In the genomic region with DNA sequence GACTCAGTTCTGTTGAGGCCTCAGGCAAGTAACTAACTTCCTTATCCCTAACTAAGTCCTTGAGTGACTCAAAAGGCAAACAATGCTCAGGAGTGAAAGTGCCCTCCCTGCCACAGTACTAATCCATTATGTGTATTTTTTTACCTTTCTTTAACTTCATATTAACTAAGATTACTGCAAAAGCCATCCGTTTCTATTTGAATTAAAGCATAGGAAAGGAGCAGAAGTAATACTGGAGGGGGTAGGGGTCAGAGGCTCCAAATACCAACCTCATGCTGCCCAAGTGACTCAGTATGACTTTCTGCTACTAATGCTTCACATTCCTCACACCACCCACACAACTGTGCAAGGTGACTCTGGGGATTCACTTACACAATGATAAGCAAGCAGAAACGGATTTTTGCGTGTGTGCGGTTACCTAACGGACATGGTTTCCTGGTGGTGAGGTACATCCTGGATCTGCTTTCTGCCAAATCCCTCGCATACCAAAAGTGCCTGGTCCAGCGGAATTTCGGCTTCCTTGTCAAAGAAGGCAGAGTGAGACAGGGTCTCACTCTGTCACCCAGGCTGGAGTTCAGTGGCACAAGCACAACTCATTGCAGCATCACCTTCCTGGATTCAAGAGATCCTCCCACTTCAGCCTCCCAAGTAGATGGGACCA, we compare ENCODE assay signal across 9 cellular contexts. TPM values are rescaled to one million over a fixed set of nuclear protein-coding genes. Genes with fewer than 3 reads are reported as not detected.
DNase-seq lines count a peak whose midpoint lies in the region; ATAC-seq and TF ChIP-seq lines count a peak whose summit lies in the region.
"Had no signal": no experiment of that assay in that cellular context is flagged by ENCODE, and none has a peak within 500 bp of the region (broad histone marks: within the 10 kb centered on the region; RNA-seq: fewer than 3 reads in every experiment).

No MANE protein-coding gene starts in this region.

- no peaks in the 10 kb centered on the region for H3K27me3 ChIP-seq in SK-N-SH (ENCODE audit: insufficient read depth)

- intact Hi-C loops in activated CD4-positive, alpha-beta T cell treated with anti-CD3 and anti-CD28 coated beads, Interleukin-2, amount 10 ng/mL, durations not matched to agents 24 days and 14 days (cut with micrococcal nuclease) = no loop called here

- no peak for TF ChIP-seq RAD21 in SK-N-SH (IDR thresholded peaks at IDR 0.05; ENCODE audit: low read length)

- CTCF ChIA-PET in activated CD8-positive, alpha-beta memory T cell treated with anti-CD3 and anti-CD28 coated beads, Interleukin-2, amount 10 ng/mL, durations not matched to agents 7 days and 5 days (lab: Charles Lee) = no interaction called here
- CTCF ChIA-PET in SK-N-SH (lab: Yijun Ruan, JAX) = interaction anchor here (1.2 kb wide), 1 partner anchor 8 kb away, joined by 3 read pairs; no protein-coding TSS in a partner anchor

- no peak for ATAC-seq in activated CD8-positive, alpha-beta memory T cell treated with anti-CD3 and anti-CD28 coated beads, Interleukin-2, amount 10 ng/mL, durations not matched to agents 7 days and 5 days
- ATAC-seq in HG03039 (IDR thresholded peaks at IDR 0.05; ENCODE audit: unreplicated experiment) = no peak

- WGBS in SK-N-SH (ENCODE audit: low lambda C conversion rate) = 30% methylated on average over 8 of the region's 8 CpGs

- H3K9me3 ChIP-seq in SK-N-SH = no peaks in the 10 kb centered on the region

- H3K27ac Mint-ChIP-seq in activated CD8-positive, alpha-beta memory T cell treated with anti-CD3 and anti-CD28 coated beads, Interleukin-2, amount 10 ng/mL, durations not matched to agents 7 days and 5 days = no peak overlapping the region
- H3K27ac Mint-ChIP-seq in activated CD4-positive, alpha-beta T cell treated with anti-CD3 and anti-CD28 coated beads, Interleukin-2, amount 10 ng/mL, durations not matched to agents 24 days and 14 days = no peak overlapping the region
- H3K27ac Mint-ChIP-seq: CD14-positive monocyte had no signal

- no peak overlapping the region for H3K4me3 Mint-ChIP-seq in activated CD8-positive, alpha-beta memory T cell treated with anti-CD3 and anti-CD28 coated beads, Interleukin-2, amount 10 ng/mL, durations not matched to agents 7 days and 5 days
- H3K4me3 Mint-ChIP-seq in activated CD4-positive, alpha-beta T cell treated with anti-CD3 and anti-CD28 coated beads, Interleukin-2, amount 10 ng/mL, durations not matched to agents 24 days and 14 days = no peak overlapping the region
- H3K4me3 Mint-ChIP-seq: CD14-positive monocyte had no signal

- no peaks in the 10 kb centered on the region for H3K9me2 ChIP-seq in SK-N-SH

- H3K9ac ChIP-seq in SK-N-SH = peak overlapping the region; percentile 69

- peak; percentile 34 for DNase-seq in activated CD8-positive, alpha-beta memory T cell treated with anti-CD3 and anti-CD28 coated beads, Interleukin-2, amount 50 U/mL, for 48 hours
- DNase-seq in activated CD8-positive, alpha-beta memory T cell treated with anti-CD3 and anti-CD28 coated beads, Interleukin-2, amount 10 ng/mL, durations not matched to agents 7 days and 5 days = no peak
- no peak for DNase-seq in SK-N-SH
- peak; percentile 73 for DNase-seq in fibroblast of villous mesenchyme (ENCODE audit: low read depth)
- DNase-seq in stimulated activated CD4-positive, alpha-beta T cell treated with anti-CD3 and anti-CD28 coated beads, TNF-alpha, amount 100 ng/mL, for 48 hours (ENCODE audit: low read depth in 3 of 3) = peak in 2 of 3 donors; percentile 10 to 15
- DNase-seq in NCI-H774 (lab: John Stamatoyannopoulos, UW) = no peak
- no peak for DNase-seq in activated CD4-positive, alpha-beta T cell treated with anti-CD3 and anti-CD28 coated beads, Interleukin-2, amount 10 ng/mL, durations not matched to agents 24 days and 14 days

- H3K4me2 ChIP-seq in SK-N-SH = peak overlapping the region; percentile 24

- peaks cover 0 to 8% of the 10 kb centered on the region in 2 experiments for H3K36me3 ChIP-seq in SK-N-SH (replicated peaks in 1 of 2; ENCODE audit: control insufficient read depth in 1 of 2, insufficient read depth in 2 of 2, low read length in 1 of 2)

- POLR2A ChIA-PET in SK-N-SH (lab: Yijun Ruan, JAX) = no interaction called here

- no peaks in the 10 kb centered on the region for H3K4me1 Mint-ChIP-seq in activated CD8-positive, alpha-beta memory T cell treated with anti-CD3 and anti-CD28 coated beads, Interleukin-2, amount 10 ng/mL, durations not matched to agents 7 days and 5 days
- H3K4me1 Mint-ChIP-seq in activated CD4-positive, alpha-beta T cell treated with anti-CD3 and anti-CD28 coated beads, Interleukin-2, amount 10 ng/mL, durations not matched to agents 24 days and 14 days = no peaks in the 10 kb centered on the region
- H3K4me1 Mint-ChIP-seq: CD14-positive monocyte had no signal

- H3K79me2 ChIP-seq in SK-N-SH (ENCODE audit: insufficient read depth) = no peaks in the 10 kb centered on the region

- peaks cover 2 to 23% of the 10 kb centered on the region in 2 experiments; a peak in 2 of 4 replicates for H3K4me1 ChIP-seq in SK-N-SH (ENCODE audit: control insufficient read depth in 1 of 2, insufficient read depth in 2 of 2, low read depth in 1 of 2, low read length in 1 of 2)

- no peaks in the 10 kb centered on the region for H3K36me3 Mint-ChIP-seq in activated CD8-positive, alpha-beta memory T cell treated with anti-CD3 and anti-CD28 coated beads, Interleukin-2, amount 10 ng/mL, durations not matched to agents 7 days and 5 days
- no peaks in the 10 kb centered on the region for H3K36me3 Mint-ChIP-seq in activated CD4-positive, alpha-beta T cell treated with anti-CD3 and anti-CD28 coated beads, Interleukin-2, amount 10 ng/mL, durations not matched to agents 24 days and 14 days (ENCODE audit: low read depth)
- H3K36me3 Mint-ChIP-seq: CD14-positive monocyte had no signal

- H2AFZ ChIP-seq in SK-N-SH (ENCODE audit: low read depth) = peak overlapping the region; percentile 62; the same call in 1 of the 2 replicates

- H3F3A ChIP-seq in SK-N-SH (replicated peaks; ENCODE audit: insufficient read depth) = peaks cover 26% of the 10 kb centered on the region

- no peaks in the 10 kb centered on the region for H3K9me3 Mint-ChIP-seq in activated CD8-positive, alpha-beta memory T cell treated with anti-CD3 and anti-CD28 coated beads, Interleukin-2, amount 10 ng/mL, durations not matched to agents 7 days and 5 days (ENCODE audit: low read depth)
- H3K9me3 Mint-ChIP-seq in activated CD4-positive, alpha-beta T cell treated with anti-CD3 and anti-CD28 coated beads, Interleukin-2, amount 10 ng/mL, durations not matched to agents 24 days and 14 days = no peaks in the 10 kb centered on the region

- no peak overlapping the region for H3K4me3 ChIP-seq in SK-N-SH (ENCODE audit: low read depth in 2 of 2, low read length in 1 of 2)
- no peak overlapping the region for H3K4me3 ChIP-seq in fibroblast of villous mesenchyme (ENCODE audit: low read depth, low read length)

- peak overlapping the region in 1 of 2 experiments; percentile 84; a peak in 2 of 4 replicates for H3K27ac ChIP-seq in SK-N-SH (ENCODE audit: low read depth in 2 of 2, low read length in 1 of 2)

- no peaks in the 10 kb centered on the region for H3K27me3 Mint-ChIP-seq in activated CD8-positive, alpha-beta memory T cell treated with anti-CD3 and anti-CD28 coated beads, Interleukin-2, amount 10 ng/mL, durations not matched to agents 7 days and 5 days
- no peaks in the 10 kb centered on the region for H3K27me3 Mint-ChIP-seq in activated CD4-positive, alpha-beta T cell treated with anti-CD3 and anti-CD28 coated beads, Interleukin-2, amount 10 ng/mL, durations not matched to agents 24 days and 14 days

- TF ChIP-seq EP300 in SK-N-SH (IDR thresholded peaks at IDR 0.05; ENCODE audit: borderline replicate concordance in 1 of 2, low read depth in 1 of 2, low read length in 1 of 2) = peak in 1 of 2 experiments; percentile 83; a peak in 2 of 4 replicates

- no peaks in the 10 kb centered on the region for H4K20me1 ChIP-seq in SK-N-SH (ENCODE audit: insufficient read depth)

- TF ChIP-seq CTCF in SK-N-SH (IDR thresholded peaks at IDR 0.05) (no peak), fibroblast of villous mesenchyme (IDR thresholded peaks at IDR 0.05; ENCODE audit: insufficient read depth, low read depth, low read length) (no peak)

RNA-seq across cellular contexts. Expression of a gene that starts 25.1 kb away (rescaled TPM):
- total RNA-seq in activated CD8-positive, alpha-beta memory T cell treated with anti-CD3 and anti-CD28 coated beads, Interleukin-2, amount 10 ng/mL, durations not matched to agents 7 days and 5 days = 1 to 10 TPM; 3.2 to 3.6 TPM
- polyA plus RNA-seq in SK-N-SH (2012; rRNA removed) = 13.3 and 15.2 TPM in 2 replicates
- polyA plus RNA-seq in SK-N-SH (2012; cell fraction: cytosol; rRNA removed) = 5.1 and 6.0 TPM in 2 replicates
- 83.8 and 120 TPM in 2 replicates for polyA plus RNA-seq in SK-N-SH (2012; cell fraction: nucleus; rRNA removed)
- total RNA-seq in fibroblast of villous mesenchyme = 12.9 and 16.0 TPM in 2 replicates
- 6.9 and 7.6 TPM in 2 replicates for total RNA-seq in activated CD4-positive, alpha-beta T cell treated with anti-CD3 and anti-CD28 coated beads, Interleukin-2, amount 10 ng/mL, durations not matched to agents 24 days and 14 days

RNA-seq across cellular contexts. Expression of a gene that starts 39.7 kb away (rescaled TPM):
- total RNA-seq in activated CD8-positive, alpha-beta memory T cell treated with anti-CD3 and anti-CD28 coated beads, Interleukin-2, amount 10 ng/mL, durations not matched to agents 7 days and 5 days = 10 to 100 TPM; 11.9 to 13.5 TPM
- 15.4 and 19.4 TPM in 2 replicates for polyA plus RNA-seq in SK-N-SH (2012; rRNA removed)
- 8.8 and 9.0 TPM in 2 replicates for polyA plus RNA-seq in SK-N-SH (2012; cell fraction: cytosol; rRNA removed)
- 66.8 and 82.7 TPM in 2 replicates for polyA plus RNA-seq in SK-N-SH (2012; cell fraction: nucleus; rRNA removed)
- 8.7 and 9.5 TPM in 2 replicates for total RNA-seq in fibroblast of villous mesenchyme
- 18.3 and 20.9 TPM in 2 replicates for total RNA-seq in activated CD4-positive, alpha-beta T cell treated with anti-CD3 and anti-CD28 coated beads, Interleukin-2, amount 10 ng/mL, durations not matched to agents 24 days and 14 days

Comparison
In these comparisons a context has a peak if more than half of its experiments do, and no peak if none do; other contexts are left out.
1. DNase-seq: peak in activated CD8-positive, alpha-beta memory T cell treated with anti-CD3 and anti-CD28 coated beads, Interleukin-2, amount 50 U/mL, for 48 hours (single experiment), fibroblast of villous mesenchyme (single experiment) and stimulated activated CD4-positive, alpha-beta T cell treated with anti-CD3 and anti-CD28 coated beads, TNF-alpha, amount 100 ng/mL, for 48 hours (2 of 3); none in activated CD8-positive, alpha-beta memory T cell treated with anti-CD3 and anti-CD28 coated beads, Interleukin-2, amount 10 ng/mL, durations not matched to agents 7 days and 5 days (single experiment), SK-N-SH (single experiment), NCI-H774 (single experiment) and activated CD4-positive, alpha-beta T cell treated with anti-CD3 and anti-CD28 coated beads, Interleukin-2, amount 10 ng/mL, durations not matched to agents 24 days and 14 days (single experiment).